In the genomic region with DNA sequence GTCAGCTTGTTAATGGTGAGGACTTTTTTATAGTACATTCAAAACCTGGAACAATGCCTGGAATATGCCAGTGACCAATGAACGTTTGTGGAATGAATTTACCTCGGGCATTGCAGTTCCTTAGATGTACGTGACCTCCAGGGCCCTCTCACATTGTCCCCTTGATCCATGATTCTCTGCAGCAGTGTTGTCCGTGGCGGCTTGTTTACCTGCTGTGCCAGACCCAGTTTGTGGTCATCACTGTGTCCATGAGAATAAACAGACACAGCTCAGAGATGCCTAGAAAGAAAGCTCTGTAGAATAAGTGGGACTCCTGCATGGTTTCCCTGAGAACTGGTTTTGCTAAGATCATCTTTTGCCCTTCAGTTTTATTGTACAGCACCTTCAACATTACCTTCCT, we compare ENCODE assay signal across 27 cellular contexts.
"Had no signal": no experiment of that assay in that cellular context is flagged by ENCODE, and none has a peak within 500 bp of the region (broad histone marks: within the 10 kb centered on the region; RNA-seq: fewer than 3 reads in every experiment).

No MANE protein-coding gene starts in this region.

- H3K27me3 Mint-ChIP-seq: activated CD4-positive, alpha-beta T cell treated with anti-CD3 and anti-CD28 coated beads, Interleukin-2, amount 10 ng/mL, durations not matched to agents 24 days and 14 days; activated CD8-positive, alpha-beta memory T cell treated with anti-CD3 and anti-CD28 coated beads, Interleukin-2, amount 10 ng/mL, durations not matched to agents 7 days and 5 days; activated naive CD4-positive, alpha-beta T cell treated with anti-CD3 and anti-CD28 coated beads, Interleukin-2, amount 50 U/mL, for 24 hours; activated T-cell treated with anti-CD3 and anti-CD28 coated beads, Interleukin-2, amount 50 U/mL, for 24 hours; T-helper 17 cell had no signal

- H3K4me1 Mint-ChIP-seq: activated CD4-positive, alpha-beta T cell treated with anti-CD3 and anti-CD28 coated beads, Interleukin-2, amount 10 ng/mL, durations not matched to agents 24 days and 14 days; activated CD8-positive, alpha-beta memory T cell treated with anti-CD3 and anti-CD28 coated beads, Interleukin-2, amount 10 ng/mL, durations not matched to agents 7 days and 5 days; activated naive CD4-positive, alpha-beta T cell treated with anti-CD3 and anti-CD28 coated beads, Interleukin-2, amount 50 U/mL, for 24 hours; T-helper 17 cell; WTC11 had no signal

- ATAC-seq: activated CD8-positive, alpha-beta memory T cell treated with anti-CD3 and anti-CD28 coated beads, Interleukin-2, amount 10 ng/mL, durations not matched to agents 7 days and 5 days; Panc1; T-helper 17 cell; WTC11 had no signal

- H3K36me3 ChIP-seq: breast epithelium had no signal

- DNase-seq: activated CD4-positive, alpha-beta T cell treated with anti-CD3 and anti-CD28 coated beads, Interleukin-2, amount 10 ng/mL, durations not matched to agents 24 days and 14 days; activated CD4-positive, alpha-beta T cell treated with anti-CD3 and anti-CD28 coated beads, Interleukin-2, amount 50 U/mL, for 48 hours; activated CD4-positive, CD25-positive, alpha-beta regulatory T cell treated with anti-CD3 and anti-CD28 coated beads, Interleukin-2, amount 50 U/mL, for 72 hours; activated CD8-positive, alpha-beta memory T cell treated with anti-CD3 and anti-CD28 coated beads, Interleukin-2, amount 10 ng/mL, durations not matched to agents 7 days and 5 days; activated effector memory CD4-positive, alpha-beta T cell treated with Interleukin-2 at 50 U/mL for 16 hours; activated naive CD4-positive, alpha-beta T cell; activated T-cell treated with anti-CD3 and anti-CD28 coated beads, Interleukin-2, amount 50 U/mL, for 24 hours; aorta; caudate nucleus; MM.1S; NCI-H146; NCI-H1930; NCI-H2227 treated with DMSO at 0.1 percent for 48 hours; NCI-H446 treated with DMSO at 0.1 percent for 48 hours; NCI-H524 treated with DMSO at 0.1 percent for 48 hours; NK-92 treated with Interleukin-12 subunit alpha and Interleukin-12 subunit beta, amount 100 ng/mL, for 24 hours; OCI-M1; RPMI8226; SHP77 treated with DMSO at 0.1 percent for 48 hours; T-helper 17 cell; T-helper 9 cell had no signal

- H3K36me3 Mint-ChIP-seq: activated CD8-positive, alpha-beta memory T cell treated with anti-CD3 and anti-CD28 coated beads, Interleukin-2, amount 10 ng/mL, durations not matched to agents 7 days and 5 days; activated naive CD4-positive, alpha-beta T cell treated with anti-CD3 and anti-CD28 coated beads, Interleukin-2, amount 50 U/mL, for 24 hours had no signal

- H3K4me2 ChIP-seq: KMS-11 had no signal

- H3K9me3 Mint-ChIP-seq: activated naive CD4-positive, alpha-beta T cell treated with anti-CD3 and anti-CD28 coated beads, Interleukin-2, amount 50 U/mL, for 24 hours had no signal

- H3K27ac ChIP-seq: breast epithelium, KMS-11 had no signal

- H3K27ac Mint-ChIP-seq: activated CD4-positive, alpha-beta T cell treated with anti-CD3 and anti-CD28 coated beads, Interleukin-2, amount 10 ng/mL, durations not matched to agents 24 days and 14 days; activated CD8-positive, alpha-beta memory T cell treated with anti-CD3 and anti-CD28 coated beads, Interleukin-2, amount 10 ng/mL, durations not matched to agents 7 days and 5 days; activated naive CD4-positive, alpha-beta T cell treated with anti-CD3 and anti-CD28 coated beads, Interleukin-2, amount 50 U/mL, for 24 hours; activated T-cell treated with anti-CD3 and anti-CD28 coated beads, Interleukin-2, amount 50 U/mL, for 24 hours; activated T-helper 1 cell treated with anti-CD3 and anti-CD28 coated beads, Interleukin-12 subunit alpha, Interleukin-12 subunit beta, Interleukin-2, Interleukin-4 antibody, amounts not matched to agents 30 ng/mL and 10 ng/mL and 1 ng/mL, durations not matched to agents 14 hours and 24 hours and 36 hours; T-helper 17 cell; WTC11 had no signal

- H3K4me3 Mint-ChIP-seq: activated CD4-positive, alpha-beta T cell treated with anti-CD3 and anti-CD28 coated beads, Interleukin-2, amount 10 ng/mL, durations not matched to agents 24 days and 14 days; activated CD8-positive, alpha-beta memory T cell treated with anti-CD3 and anti-CD28 coated beads, Interleukin-2, amount 10 ng/mL, durations not matched to agents 7 days and 5 days; activated naive CD4-positive, alpha-beta T cell treated with anti-CD3 and anti-CD28 coated beads, Interleukin-2, amount 50 U/mL, for 24 hours; activated T-cell treated with anti-CD3 and anti-CD28 coated beads, Interleukin-2, amount 50 U/mL, for 24 hours; activated T-helper 1 cell treated with anti-CD3 and anti-CD28 coated beads, Interleukin-12 subunit alpha, Interleukin-12 subunit beta, Interleukin-2, Interleukin-4 antibody, amounts not matched to agents 30 ng/mL and 10 ng/mL and 1 ng/mL, durations not matched to agents 14 hours and 24 hours and 36 hours; T-helper 17 cell; WTC11 had no signal

- H3K4me3 ChIP-seq: breast epithelium had no signal

- H3K9me3 ChIP-seq: breast epithelium had no signal

- H3K27me3 ChIP-seq: breast epithelium had no signal

- H3K9ac ChIP-seq: KMS-11 had no signal

- H3K4me1 ChIP-seq: breast epithelium had no signal
